Comparison of ENCODE assay signal across 10 cellular contexts in the genomic region with DNA sequence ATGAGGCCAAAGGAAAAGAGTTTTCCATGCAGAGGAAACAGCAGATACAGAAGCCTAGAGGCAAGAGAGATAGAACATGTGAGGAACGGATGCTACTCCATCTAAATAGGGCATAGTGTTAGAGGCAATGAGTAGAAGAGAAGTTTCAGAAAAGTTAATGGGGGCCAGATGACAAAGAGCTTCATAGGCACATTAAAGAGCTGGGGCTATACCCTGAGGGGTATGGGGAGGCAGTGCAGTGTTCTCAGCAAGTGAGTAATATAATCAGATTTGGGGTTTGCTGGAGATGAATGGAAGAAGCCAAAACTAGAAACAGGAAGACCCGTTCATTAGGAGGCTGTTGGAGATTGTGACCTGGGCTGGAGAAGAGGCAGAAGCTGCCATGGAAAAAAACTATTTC.
"Had no signal": no experiment of that assay in that cellular context is flagged by ENCODE, and none has a peak within 500 bp of the region (broad histone marks: within the 10 kb centered on the region; RNA-seq: fewer than 3 reads in every experiment).

No MANE protein-coding gene starts in this region.

- H3K4me1 Mint-ChIP-seq: IgD-negative memory B cell had no signal

- H3K36me3 Mint-ChIP-seq: IgD-negative memory B cell had no signal

- ATAC-seq: HCT116, HepG2 had no signal

- DNase-seq: GM23248, GOT3, H7, KBM-7 had no signal

- H3K4me3 Mint-ChIP-seq: IgD-negative memory B cell had no signal

- H3K27ac ChIP-seq: GM23248, HL-60, KMS-11 had no signal

- H3K4me3 ChIP-seq: GM23248, HAP-1 had no signal

- H3K9me3 Mint-ChIP-seq: IgD-negative memory B cell had no signal

- H3K27ac Mint-ChIP-seq: IgD-negative memory B cell had no signal

- H3K36me3 ChIP-seq: HAP-1 had no signal

- H3K9me3 ChIP-seq: HAP-1 had no signal
